ENCODE assay signal across 12 cellular contexts in genomic region chr3:8767181-8767666, GRCh38. TPM values are rescaled to one million over a fixed set of nuclear protein-coding genes. Genes with fewer than 3 reads are reported as not detected.
DNase-seq lines count a peak whose midpoint lies in the region; ATAC-seq and TF ChIP-seq lines count a peak whose summit lies in the region.
"Had no signal": no experiment of that assay in that cellular context is flagged by ENCODE, and none has a peak within 500 bp of the region (broad histone marks: within the 10 kb centered on the region; RNA-seq: fewer than 3 reads in every experiment).

No MANE protein-coding gene starts in this region.

- H3K4me3 ChIP-seq in iPS-18c (ENCODE audit: insufficient read depth, low read depth, low read length) (0 out of 2 replicates have a peak overlapping the region, but pooled peaks have one; percentile 46), skeletal muscle cell (ENCODE audit: low read depth, low read length) (peak overlapping the region; percentile 55)

- H3K4me3 Mint-ChIP-seq in activated B cell treated with CpG ODN at 0.5 μM for 24 hours, result peak overlapping the region; percentile 50
- H3K4me3 Mint-ChIP-seq in stimulated activated naive CD8-positive, alpha-beta T cell treated with anti-CD3 and anti-CD28 coated beads, Interleukin-15, amount 100 ng/mL, for 72 hours, result peak overlapping the region in 1 of 2 donors; percentile 51
- H3K4me3 Mint-ChIP-seq in activated T-helper 17 cell treated with anti-CD3 and anti-CD28 coated beads, Interleukin-2, amount 50 U/mL, for 72 hours, result no peak overlapping the region

- in situ Hi-C loops in GM13976 (cut with MboI; ENCODE audit: low sequenced_read_pairs, unreplicated experiment), result no loop called here

- no peak for ATAC-seq in activated B cell treated with CpG ODN at 0.5 μM for 24 hours (ENCODE audit: low read depth)
- no peak for ATAC-seq in stimulated activated naive CD8-positive, alpha-beta T cell treated with anti-CD3 and anti-CD28 coated beads, Interleukin-15, amount 100 ng/mL, for 72 hours
- ATAC-seq in activated T-helper 17 cell treated with anti-CD3 and anti-CD28 coated beads, Interleukin-2, amount 50 U/mL, for 72 hours (replicated peaks), result no peak

- peaks cover 21% of the 10 kb centered on the region for H3K4me1 Mint-ChIP-seq in activated B cell treated with CpG ODN at 0.5 μM for 24 hours
- peaks cover 18% of the 10 kb centered on the region for H3K4me1 Mint-ChIP-seq in stimulated activated naive CD8-positive, alpha-beta T cell treated with anti-CD3 and anti-CD28 coated beads, Interleukin-15, amount 100 ng/mL, for 72 hours
- H3K4me1 Mint-ChIP-seq in activated T-helper 17 cell treated with anti-CD3 and anti-CD28 coated beads, Interleukin-2, amount 50 U/mL, for 72 hours, result peaks cover 6% of the 10 kb centered on the region

- POLR2A ChIA-PET in activated B cell treated with CpG ODN at 0.5 μM for 24 hours (lab: Charles Lee), result no interaction called here

- H3K36me3 Mint-ChIP-seq in activated B cell treated with CpG ODN at 0.5 μM for 24 hours (ENCODE audit: low read depth), result no peaks in the 10 kb centered on the region
- H3K36me3 Mint-ChIP-seq in activated T-helper 17 cell treated with anti-CD3 and anti-CD28 coated beads, Interleukin-2, amount 50 U/mL, for 72 hours (ENCODE audit: low read depth), result no peaks in the 10 kb centered on the region

- H3K9me3 ChIP-seq in iPS-18c (ENCODE audit: control insufficient read depth, insufficient read depth, low read length), result no peaks in the 10 kb centered on the region
- H3K9me3 ChIP-seq: heart right ventricle had no signal

- TF ChIP-seq CTCF in GM13976 (IDR thresholded peaks at IDR 0.05; ENCODE audit: borderline replicate concordance, control extremely low read depth, extremely low read depth, insufficient read depth, missing control alignments) (no peak), activated B cell treated with CpG ODN at 0.5 μM for 24 hours (IDR thresholded peaks at IDR 0.05) (no peak)

- CTCF ChIA-PET in activated B cell treated with CpG ODN at 0.5 μM for 24 hours (lab: Charles Lee), result no interaction called here

- H3K27me3 Mint-ChIP-seq in activated B cell treated with CpG ODN at 0.5 μM for 24 hours, result peaks cover 41% of the 10 kb centered on the region
- peaks cover 61% of the 10 kb centered on the region for H3K27me3 Mint-ChIP-seq in stimulated activated naive CD8-positive, alpha-beta T cell treated with anti-CD3 and anti-CD28 coated beads, Interleukin-15, amount 100 ng/mL, for 72 hours
- peaks cover 35% of the 10 kb centered on the region for H3K27me3 Mint-ChIP-seq in activated T-helper 17 cell treated with anti-CD3 and anti-CD28 coated beads, Interleukin-2, amount 50 U/mL, for 72 hours

- no peaks in the 10 kb centered on the region for H3K9me3 Mint-ChIP-seq in activated B cell treated with CpG ODN at 0.5 μM for 24 hours
- H3K9me3 Mint-ChIP-seq in stimulated activated naive CD8-positive, alpha-beta T cell treated with anti-CD3 and anti-CD28 coated beads, Interleukin-15, amount 100 ng/mL, for 72 hours, result no peaks in the 10 kb centered on the region
- no peaks in the 10 kb centered on the region for H3K9me3 Mint-ChIP-seq in activated T-helper 17 cell treated with anti-CD3 and anti-CD28 coated beads, Interleukin-2, amount 50 U/mL, for 72 hours

- DNase-seq in GM13976 (ENCODE audit: low spot score) (peak; percentile 48), activated B cell treated with CpG ODN at 0.5 μM for 24 hours (no peak), skeletal muscle cell (ENCODE audit: low read depth) (no peak), UCSD-AML1 (lab: John Stamatoyannopoulos, UW; ENCODE audit: unreplicated experiment) (no peak), GDM1 (lab: John Stamatoyannopoulos, UW) (no peak)
- no peak for DNase-seq in stimulated activated naive CD8-positive, alpha-beta T cell treated with anti-CD3 and anti-CD28 coated beads, Interleukin-15, amount 100 ng/mL, for 72 hours
- DNase-seq: activated CD8-positive, alpha-beta memory T cell treated with anti-CD3 and anti-CD28 coated beads, Interleukin-2, amount 50 U/mL, for 4 hours; heart right ventricle; NCI-H146 had no signal

- intact Hi-C loops in activated B cell treated with CpG ODN at 0.5 μM for 24 hours (cut with micrococcal nuclease), result loop anchor here (1.0 kb wide), 1 partner anchor 104 kb away; no protein-coding TSS in a partner anchor

- no peak overlapping the region for H3K27ac Mint-ChIP-seq in activated B cell treated with CpG ODN at 0.5 μM for 24 hours
- no peak overlapping the region for H3K27ac Mint-ChIP-seq in stimulated activated naive CD8-positive, alpha-beta T cell treated with anti-CD3 and anti-CD28 coated beads, Interleukin-15, amount 100 ng/mL, for 72 hours
- H3K27ac Mint-ChIP-seq in activated T-helper 17 cell treated with anti-CD3 and anti-CD28 coated beads, Interleukin-2, amount 50 U/mL, for 72 hours, result no peak overlapping the region

RNA-seq across cellular contexts. Expression of gene OXTR, which starts 2.2 kb away (rescaled TPM):
- total RNA-seq in activated B cell treated with CpG ODN at 0.5 μM for 24 hours, result 2.0 and 2.5 TPM in 2 replicates
- 1 to 10 TPM; 2.1 to 3.6 TPM for total RNA-seq in activated T-helper 17 cell treated with anti-CD3 and anti-CD28 coated beads, Interleukin-2, amount 50 U/mL, for 72 hours

RNA-seq across cellular contexts. Expression of gene CAV3, which starts 33.6 kb away (rescaled TPM):
- total RNA-seq in activated B cell treated with CpG ODN at 0.5 μM for 24 hours, result not detected in 2 replicates
- total RNA-seq in activated T-helper 17 cell treated with anti-CD3 and anti-CD28 coated beads, Interleukin-2, amount 50 U/mL, for 72 hours, result not detected
- total RNA-seq: temporal lobe had no signal
